3 cellular contexts compared by ENCODE assay signal in the genomic region with DNA sequence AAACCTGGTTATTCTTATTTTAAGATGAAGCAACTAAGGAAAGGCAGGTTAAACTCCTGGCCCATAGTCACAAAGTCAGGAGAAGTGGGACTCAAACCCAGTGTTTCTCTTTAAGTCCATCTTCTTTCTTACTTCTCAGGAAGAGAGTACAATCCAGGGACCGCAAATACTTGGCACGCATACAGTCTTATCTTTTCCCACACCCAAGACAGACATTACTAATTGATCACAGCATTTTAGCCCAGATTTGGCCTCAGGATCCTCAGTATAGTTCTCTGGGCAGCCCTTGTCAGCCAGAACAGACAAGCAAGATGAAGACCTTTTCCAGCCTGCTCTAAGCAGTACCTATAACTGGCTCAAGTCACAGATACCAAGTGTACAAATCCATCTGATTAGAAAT.
TF ChIP-seq lines count a peak whose summit lies in the region.

No MANE protein-coding gene starts in this region.

TF ChIP-seq in SK-N-SH, 30 proteins besides CTCF, POLR2A, EP300 and RAD21 (continued from another document):
- TF ChIP-seq USF2 (IDR thresholded peaks at IDR 0.05; ENCODE audit: borderline replicate concordance, low read depth, low read length), result no peak
- no peak for TF ChIP-seq MXI1 (IDR thresholded peaks at IDR 0.05; ENCODE audit: low read depth, low read length)
- no peak for TF ChIP-seq RFX5 (IDR thresholded peaks at IDR 0.05; ENCODE audit: low read length)
- TF ChIP-seq NRF1 (IDR thresholded peaks at IDR 0.05; ENCODE audit: low read depth, low read length), result no peak
- TF ChIP-seq RCOR1 (IDR thresholded peaks at IDR 0.05; ENCODE audit: low read length), result no peak

TF ChIP-seq in SK-N-SH treated with all-trans-retinoic acid at 6 μM for 48 hours, 23 proteins besides CTCF, POLR2A, EP300 and RAD21 (continued from another document):
- TF ChIP-seq, protein P1, sequence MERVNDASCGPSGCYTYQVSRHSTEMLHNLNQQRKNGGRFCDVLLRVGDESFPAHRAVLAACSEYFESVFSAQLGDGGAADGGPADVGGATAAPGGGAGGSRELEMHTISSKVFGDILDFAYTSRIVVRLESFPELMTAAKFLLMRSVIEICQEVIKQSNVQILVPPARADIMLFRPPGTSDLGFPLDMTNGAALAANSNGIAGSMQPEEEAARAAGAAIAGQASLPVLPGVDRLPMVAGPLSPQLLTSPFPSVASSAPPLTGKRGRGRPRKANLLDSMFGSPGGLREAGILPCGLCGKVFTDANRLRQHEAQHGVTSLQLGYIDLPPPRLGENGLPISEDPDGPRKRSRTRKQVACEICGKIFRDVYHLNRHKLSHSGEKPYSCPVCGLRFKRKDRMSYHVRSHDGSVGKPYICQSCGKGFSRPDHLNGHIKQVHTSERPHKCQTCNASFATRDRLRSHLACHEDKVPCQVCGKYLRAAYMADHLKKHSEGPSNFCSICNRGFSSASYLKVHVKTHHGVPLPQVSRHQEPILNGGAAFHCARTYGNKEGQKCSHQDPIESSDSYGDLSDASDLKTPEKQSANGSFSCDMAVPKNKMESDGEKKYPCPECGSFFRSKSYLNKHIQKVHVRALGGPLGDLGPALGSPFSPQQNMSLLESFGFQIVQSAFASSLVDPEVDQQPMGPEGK (CRISPR knock-in tag; IDR thresholded peaks at IDR 0.05; ENCODE audit: borderline replicate concordance), result no peak
- TF ChIP-seq TOX (CRISPR knock-in tag; IDR thresholded peaks at IDR 0.05; ENCODE audit: borderline replicate concordance) (no peak), BACH2 (CRISPR knock-in tag; IDR thresholded peaks at IDR 0.05; ENCODE audit: borderline replicate concordance) (no peak), CSDC2 (CRISPR knock-in tag; IDR thresholded peaks at IDR 0.05) (no peak), ZNF565 (CRISPR knock-in tag; conservative IDR thresholded peaks at IDR 0.05; ENCODE audit: low read depth) (no peak), OSR1 (CRISPR knock-in tag; IDR thresholded peaks at IDR 0.05) (no peak), RARB (CRISPR knock-in tag; IDR thresholded peaks at IDR 0.05) (no peak), ZFP30 (CRISPR knock-in tag; IDR thresholded peaks at IDR 0.05) (no peak), CREB5 (CRISPR knock-in tag; IDR thresholded peaks at IDR 0.05; ENCODE audit: low read depth) (no peak), ZNF70 (CRISPR knock-in tag; IDR thresholded peaks at IDR 0.05) (no peak), ZFP3 (CRISPR knock-in tag; IDR thresholded peaks at IDR 0.05) (no peak), ZNF8 (CRISPR knock-in tag; IDR thresholded peaks at IDR 0.05) (no peak), TSHZ2 (CRISPR knock-in tag; IDR thresholded peaks at IDR 0.05) (no peak), ISL1 (CRISPR knock-in tag; IDR thresholded peaks at IDR 0.05) (no peak)
- TF ChIP-seq, protein P2, sequence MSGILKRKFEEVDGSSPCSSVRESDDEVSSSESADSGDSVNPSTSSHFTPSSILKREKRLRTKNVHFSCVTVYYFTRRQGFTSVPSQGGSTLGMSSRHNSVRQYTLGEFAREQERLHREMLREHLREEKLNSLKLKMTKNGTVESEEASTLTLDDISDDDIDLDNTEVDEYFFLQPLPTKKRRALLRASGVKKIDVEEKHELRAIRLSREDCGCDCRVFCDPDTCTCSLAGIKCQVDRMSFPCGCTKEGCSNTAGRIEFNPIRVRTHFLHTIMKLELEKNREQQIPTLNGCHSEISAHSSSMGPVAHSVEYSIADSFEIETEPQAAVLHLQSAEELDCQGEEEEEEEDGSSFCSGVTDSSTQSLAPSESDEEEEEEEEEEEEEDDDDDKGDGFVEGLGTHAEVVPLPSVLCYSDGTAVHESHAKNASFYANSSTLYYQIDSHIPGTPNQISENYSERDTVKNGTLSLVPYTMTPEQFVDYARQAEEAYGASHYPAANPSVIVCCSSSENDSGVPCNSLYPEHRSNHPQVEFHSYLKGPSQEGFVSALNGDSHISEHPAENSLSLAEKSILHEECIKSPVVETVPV (CRISPR knock-in tag; IDR thresholded peaks at IDR 0.05), result no peak

TF ChIP-seq in endothelial cell of umbilical vein, 7 proteins besides CTCF, POLR2A, EP300 and RAD21 (continued from another document):
- no peak for TF ChIP-seq MYC (IDR thresholded peaks at IDR 0.05; ENCODE audit: low read depth, low read length)
- no peak for TF ChIP-seq GATA2 (IDR thresholded peaks at IDR 0.05; ENCODE audit: insufficient read depth, insufficient read length, low read depth, low read length)
- no peak for TF ChIP-seq FOS (IDR thresholded peaks at IDR 0.05; ENCODE audit: borderline replicate concordance, insufficient read depth, low read length)
- no peak for TF ChIP-seq MAX (IDR thresholded peaks at IDR 0.05; ENCODE audit: insufficient read depth, insufficient read length)
TF ChIP-seq in endothelial cell of umbilical vein: peak in this region for 0.
